17 cellular contexts compared by ENCODE assay signal in the genomic region with DNA sequence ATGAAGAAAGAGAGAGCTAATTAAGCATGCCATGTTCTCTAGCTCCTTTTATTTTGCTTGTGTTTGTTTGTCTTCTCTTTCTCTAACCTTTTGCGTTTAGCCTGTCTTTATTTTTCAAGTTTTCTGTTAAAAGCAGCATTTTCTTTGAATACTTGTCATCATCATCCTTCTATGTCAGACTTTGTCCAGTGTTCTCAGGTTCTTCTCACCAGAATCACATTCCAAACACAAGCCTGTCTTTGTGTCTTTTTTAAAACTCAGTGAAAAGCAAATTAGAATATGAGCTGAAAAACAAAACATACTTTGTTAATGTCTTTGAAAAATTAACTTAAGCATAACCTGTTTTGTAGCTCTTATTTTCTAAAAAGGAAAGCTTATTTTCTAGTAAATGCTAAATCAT.
DNase-seq lines count a peak whose midpoint lies in the region; TF ChIP-seq lines count a peak whose summit lies in the region.
"Had no signal": no experiment of that assay in that cellular context is flagged by ENCODE, and none has a peak within 500 bp of the region (broad histone marks: within the 10 kb centered on the region; RNA-seq: fewer than 3 reads in every experiment).

No MANE protein-coding gene starts in this region.

- H2AFZ ChIP-seq in osteoblast (ENCODE audit: low read length) = no peak overlapping the region

- peaks cover 18% of the 10 kb centered on the region for H3K4me1 Mint-ChIP-seq in chondrocyte (ENCODE audit: low read depth)

- peak overlapping the region; percentile 9 for H3K27ac Mint-ChIP-seq in chondrocyte (ENCODE audit: unreplicated experiment)

- H3K9me3 Mint-ChIP-seq in chondrocyte (ENCODE audit: low read depth) = peaks cover 20% of the 10 kb centered on the region

- H3K79me2 ChIP-seq in osteoblast (ENCODE audit: insufficient read depth, low read length) = no peaks in the 10 kb centered on the region

- H3K27ac ChIP-seq in osteoblast (ENCODE audit: low read depth, low read length) = no peak overlapping the region
- H3K27ac ChIP-seq: A549; BLaER1 treated with 17β-estradiol and CSF1 and Interleukin-3, amounts not matched to agents 10 nM and 100 nM had no signal

- H3K4me3 ChIP-seq in osteoblast (ENCODE audit: insufficient read depth, low read length) = no peak overlapping the region
- H3K4me3 ChIP-seq: A549; BLaER1 treated with 17β-estradiol and CSF1 and Interleukin-3, amounts not matched to agents 10 nM and 100 nM had no signal

- no peaks in the 10 kb centered on the region for H4K20me1 ChIP-seq in osteoblast (ENCODE audit: insufficient read depth, low read length)
- H4K20me1 ChIP-seq: BLaER1 treated with 17β-estradiol and CSF1 and Interleukin-3, amounts not matched to agents 10 nM and 100 nM had no signal

- no peaks in the 10 kb centered on the region for H3K36me3 ChIP-seq in osteoblast (ENCODE audit: insufficient read depth, low read length)
- H3K36me3 ChIP-seq: BLaER1 treated with 17β-estradiol and CSF1 and Interleukin-3, amounts not matched to agents 10 nM and 100 nM had no signal

- no peak overlapping the region for H3K4me2 ChIP-seq in osteoblast (ENCODE audit: insufficient read depth, low read length)
- H3K4me2 ChIP-seq: A549; BLaER1 treated with 17β-estradiol and CSF1 and Interleukin-3, amounts not matched to agents 10 nM and 100 nM had no signal

- peaks cover 13% of the 10 kb centered on the region for H3K36me3 Mint-ChIP-seq in chondrocyte (ENCODE audit: low read depth)

- H3K9me3 ChIP-seq in osteoblast (ENCODE audit: low read depth, low read length) = no peaks in the 10 kb centered on the region

- DNase-seq in COLO829 (ENCODE audit: low spot score) (peak; percentile 68), chondrocyte (ENCODE audit: low spot score) (no peak), inferior parietal cortex (ENCODE audit: extremely low spot score) (peak; percentile 13), osteoblast (ENCODE audit: insufficient read length, low spot score, missing footprints) (peak; percentile 38), A172 (ENCODE audit: low spot score) (no peak), cortex of kidney (lab: John Stamatoyannopoulos, UW) (no peak), LoVo (ENCODE audit: low spot score) (no peak)
- no peak for DNase-seq in activated CD8-positive, alpha-beta memory T cell treated with anti-CD3 and anti-CD28 coated beads for 24 hours
- DNase-seq: DND-41, HCEC 1CT, IMR-90, Kasumi-1, NCI-H187, NCI-H345, NCI-H526 had no signal

- no peak for TF ChIP-seq CTCF in chondrocyte (IDR thresholded peaks at IDR 0.05)
- TF ChIP-seq CTCF in osteoblast (IDR thresholded peaks at IDR 0.05; ENCODE audit: extremely low read depth, low read depth, low read length) = no peak

- no peaks in the 10 kb centered on the region for H3K27me3 ChIP-seq in osteoblast (ENCODE audit: insufficient read depth, low read length)
- H3K27me3 ChIP-seq: BLaER1 treated with 17β-estradiol and CSF1 and Interleukin-3, amounts not matched to agents 10 nM and 100 nM had no signal

- no peak overlapping the region for H3K4me3 Mint-ChIP-seq in chondrocyte (ENCODE audit: unreplicated experiment)

- no peaks in the 10 kb centered on the region for H3K27me3 Mint-ChIP-seq in chondrocyte (ENCODE audit: low read depth)

- no peaks in the 10 kb centered on the region for H3K4me1 ChIP-seq in osteoblast (ENCODE audit: insufficient read depth, low read length)
- H3K4me1 ChIP-seq: A549 had no signal

Comparison
In these comparisons a context has a peak if more than half of its experiments do, and no peak if none do; other contexts are left out.
1. DNase-seq: peak in COLO829 (single experiment), inferior parietal cortex (single experiment) and osteoblast (single experiment); none in chondrocyte (single experiment), A172 (single experiment), activated CD8-positive, alpha-beta memory T cell treated with anti-CD3 and anti-CD28 coated beads for 24 hours (single experiment), cortex of kidney (single experiment) and LoVo (single experiment).